ENCODE assay signal across 19 cellular contexts in the genomic region with DNA sequence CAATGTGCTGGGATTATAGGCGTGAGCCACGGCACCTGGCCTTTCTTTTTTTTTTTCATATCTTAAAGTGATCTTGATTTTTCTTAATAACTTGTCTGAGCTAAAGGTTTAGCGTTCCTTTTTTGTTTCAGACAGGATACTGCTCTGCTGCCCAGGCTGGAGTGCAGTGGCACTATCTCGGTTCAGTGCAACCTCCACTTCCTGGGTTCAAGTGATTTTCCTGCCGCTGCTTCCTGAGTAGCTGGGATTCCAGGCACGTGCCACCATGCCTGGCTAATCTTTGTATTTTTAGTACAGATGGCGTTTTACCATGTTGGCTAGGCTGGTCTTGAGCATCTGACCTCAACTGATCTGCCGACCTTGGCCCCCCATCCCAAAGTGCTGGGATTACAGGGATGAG. TPM values are rescaled to one million over a fixed set of nuclear protein-coding genes. Genes with fewer than 3 reads are reported as not detected.
DNase-seq lines count a peak whose midpoint lies in the region; ATAC-seq and TF ChIP-seq lines count a peak whose summit lies in the region.
"Had no signal": no experiment of that assay in that cellular context is flagged by ENCODE, and none has a peak within 500 bp of the region (broad histone marks: within the 10 kb centered on the region; RNA-seq: fewer than 3 reads in every experiment).

No MANE protein-coding gene starts in this region.

- no peak for ATAC-seq in activated naive CD8-positive, alpha-beta T cell treated with anti-CD3 and anti-CD28 coated beads, Interleukin-2, amount 10 ng/mL, durations not matched to agents 7 days and 5 days (ENCODE audit: low read depth)
- no peak for ATAC-seq in activated naive CD8-positive, alpha-beta T cell treated with anti-CD3 and anti-CD28 coated beads, Interleukin-2, amount 50 U/mL, for 24 hours
- no peak for ATAC-seq in naive thymus-derived CD8-positive, alpha-beta T cell

- CTCF ChIA-PET in OCI-LY7 (lab: Charles Lee; ENCODE audit: unreplicated experiment), result no interaction called here

- intact Hi-C loops in OCI-LY7 (cut with micrococcal nuclease; ENCODE audit: unreplicated experiment), result no loop called here

- H3K4me2 ChIP-seq in BLaER1 treated with 17β-estradiol and CSF1 and Interleukin-3, amounts not matched to agents 10 nM and 100 nM, result peak overlapping the region; percentile 81 to 98 (median 95)
- no peak overlapping the region for H3K4me2 ChIP-seq in OCI-LY7 (ENCODE audit: low read length)

- no peaks in the 10 kb centered on the region for H3K27me3 ChIP-seq in BLaER1 treated with 17β-estradiol and CSF1 and Interleukin-3, amounts not matched to agents 10 nM and 100 nM

- peaks cover 34% of the 10 kb centered on the region for H3K4me1 Mint-ChIP-seq in activated naive CD8-positive, alpha-beta T cell treated with anti-CD3 and anti-CD28 coated beads, Interleukin-2, amount 10 ng/mL, durations not matched to agents 7 days and 5 days
- peaks cover 33% of the 10 kb centered on the region for H3K4me1 Mint-ChIP-seq in activated naive CD8-positive, alpha-beta T cell treated with anti-CD3 and anti-CD28 coated beads, Interleukin-2, amount 50 U/mL, for 24 hours
- H3K4me1 Mint-ChIP-seq in naive thymus-derived CD8-positive, alpha-beta T cell, result peaks cover 18 to 58% (median 48%) of the 10 kb centered on the region in 4 donors

- H2AFZ ChIP-seq in OCI-LY7 (ENCODE audit: low read length), result no peak overlapping the region

- no peaks in the 10 kb centered on the region for H3K36me3 Mint-ChIP-seq in activated naive CD8-positive, alpha-beta T cell treated with anti-CD3 and anti-CD28 coated beads, Interleukin-2, amount 10 ng/mL, durations not matched to agents 7 days and 5 days
- H3K36me3 Mint-ChIP-seq in activated naive CD8-positive, alpha-beta T cell treated with anti-CD3 and anti-CD28 coated beads, Interleukin-2, amount 50 U/mL, for 24 hours (ENCODE audit: low read depth), result peaks cover 7% of the 10 kb centered on the region
- H3K36me3 Mint-ChIP-seq in naive thymus-derived CD8-positive, alpha-beta T cell, result peaks cover 0 to 30% (median 0%) of the 10 kb centered on the region in 3 donors

- POLR2A ChIA-PET in activated naive CD8-positive, alpha-beta T cell treated with anti-CD3 and anti-CD28 coated beads, Interleukin-2, amount 10 ng/mL, durations not matched to agents 7 days and 5 days (lab: Charles Lee), result interaction anchor here (1.3 kb wide), 1 partner anchor 209 kb away, joined by 5 read pairs; a partner anchor contains a TSS
- POLR2A ChIA-PET in naive thymus-derived CD8-positive, alpha-beta T cell (lab: Charles Lee), result interaction anchor here (0.9 kb wide), 1 partner anchor 16 kb away, joined by 3 read pairs; no protein-coding TSS in a partner anchor
- POLR2A ChIA-PET in OCI-LY7 (lab: Charles Lee), result no interaction called here

- H3K4me1 ChIP-seq in BLaER1 treated with 17β-estradiol and CSF1 and Interleukin-3, amounts not matched to agents 10 nM and 100 nM, result peaks cover 44 to 60% (median 50%) of the 10 kb centered on the region in 10 experiments
- H3K4me1 ChIP-seq in OCI-LY7 (ENCODE audit: insufficient read depth, low read length, poor library complexity, severe bottlenecking), result peaks cover 23% of the 10 kb centered on the region

- peak overlapping the region in 5 of 11 experiments; percentile 2 to 44 (median 27); a peak in 7 of 22 replicates for H3K9ac ChIP-seq in BLaER1 treated with 17β-estradiol and CSF1 and Interleukin-3, amounts not matched to agents 10 nM and 100 nM

- no peaks in the 10 kb centered on the region for H3K79me2 ChIP-seq in OCI-LY7 (ENCODE audit: insufficient read depth, low read depth, low read length)

- TF ChIP-seq CTCF in OCI-LY7 (conservative IDR thresholded peaks at IDR 0.05; ENCODE audit: low read length), result no peak

- no peak overlapping the region for H3K4me3 Mint-ChIP-seq in activated naive CD8-positive, alpha-beta T cell treated with anti-CD3 and anti-CD28 coated beads, Interleukin-2, amount 10 ng/mL, durations not matched to agents 7 days and 5 days
- H3K4me3 Mint-ChIP-seq in activated naive CD8-positive, alpha-beta T cell treated with anti-CD3 and anti-CD28 coated beads, Interleukin-2, amount 50 U/mL, for 24 hours, result no peak overlapping the region
- H3K4me3 Mint-ChIP-seq in naive thymus-derived CD8-positive, alpha-beta T cell, result no peak overlapping the region
- H3K4me3 Mint-ChIP-seq: CD4-positive, alpha-beta memory T cell; HFFc6 had no signal

- H3K9me3 ChIP-seq in BLaER1 treated with 17β-estradiol and CSF1 and Interleukin-3, amounts not matched to agents 10 nM and 100 nM (replicated peaks in 1 of 11), result no peaks in the 10 kb centered on the region
- no peaks in the 10 kb centered on the region for H3K9me3 ChIP-seq in OCI-LY7 (ENCODE audit: low read length)

- H3K4me3 ChIP-seq in BLaER1 treated with 17β-estradiol and CSF1 and Interleukin-3, amounts not matched to agents 10 nM and 100 nM, result peak overlapping the region in 3 of 10 experiments; percentile 2 to 27 (median 18); a peak in 3 of 20 replicates
- H3K4me3 ChIP-seq in OCI-LY7 (ENCODE audit: low read depth, low read length, poor library complexity, severe bottlenecking), result no peak overlapping the region

- H3K27me3 Mint-ChIP-seq in activated naive CD8-positive, alpha-beta T cell treated with anti-CD3 and anti-CD28 coated beads, Interleukin-2, amount 10 ng/mL, durations not matched to agents 7 days and 5 days, result no peaks in the 10 kb centered on the region
- no peaks in the 10 kb centered on the region for H3K27me3 Mint-ChIP-seq in activated naive CD8-positive, alpha-beta T cell treated with anti-CD3 and anti-CD28 coated beads, Interleukin-2, amount 50 U/mL, for 24 hours
- H3K27me3 Mint-ChIP-seq in naive thymus-derived CD8-positive, alpha-beta T cell, result no peaks in the 10 kb centered on the region
- H3K27me3 Mint-ChIP-seq: CD4-positive, alpha-beta memory T cell had no signal

- peaks cover 16 to 41% (median 20%) of the 10 kb centered on the region in 11 experiments for H3K36me3 ChIP-seq in BLaER1 treated with 17β-estradiol and CSF1 and Interleukin-3, amounts not matched to agents 10 nM and 100 nM
- H3K36me3 ChIP-seq in OCI-LY7 (ENCODE audit: insufficient read depth, low read length), result no peaks in the 10 kb centered on the region

- no peaks in the 10 kb centered on the region for H3K9me3 Mint-ChIP-seq in activated naive CD8-positive, alpha-beta T cell treated with anti-CD3 and anti-CD28 coated beads, Interleukin-2, amount 10 ng/mL, durations not matched to agents 7 days and 5 days
- H3K9me3 Mint-ChIP-seq in activated naive CD8-positive, alpha-beta T cell treated with anti-CD3 and anti-CD28 coated beads, Interleukin-2, amount 50 U/mL, for 24 hours, result no peaks in the 10 kb centered on the region
- no peaks in the 10 kb centered on the region for H3K9me3 Mint-ChIP-seq in naive thymus-derived CD8-positive, alpha-beta T cell
- H3K9me3 Mint-ChIP-seq: CD4-positive, alpha-beta memory T cell; HFFc6 had no signal

- no TSS peak for BruUV-seq in OCI-LY7 (replicated peaks; lab: Mats Ljungman, UMichigan)

- DNase-seq in activated naive CD8-positive, alpha-beta T cell treated with anti-CD3 and anti-CD28 coated beads, Interleukin-2, amount 10 ng/mL, durations not matched to agents 7 days and 5 days, result no peak
- no peak for DNase-seq in activated naive CD8-positive, alpha-beta T cell treated with anti-CD3 and anti-CD28 coated beads, Interleukin-2, amount 50 U/mL, for 24 hours
- DNase-seq in dermis microvascular lymphatic vessel endothelial cell (ENCODE audit: low read depth in 2 of 2) (peak; percentile 46 to 62), NCI-H345 treated with DMSO at 0.1 percent for 48 hours (lab: John Stamatoyannopoulos, UW; ENCODE audit: unreplicated experiment) (no peak), OCI-LY7 (ENCODE audit: low spot score) (no peak), NCI-H187 treated with DMSO at 0.1 percent for 48 hours (lab: John Stamatoyannopoulos, UW) (no peak)
- DNase-seq in naive thymus-derived CD8-positive, alpha-beta T cell, result no peak
- DNase-seq: CD4-positive, alpha-beta memory T cell; DMS79; HFFc6; KBM-7; NCI-H1436; NCI-H2029 treated with DMSO at 0.1 percent for 48 hours; NCI-H2171 treated with DMSO at 0.1 percent for 48 hours; NCI-H82 had no signal

- H3K27ac Mint-ChIP-seq in activated naive CD8-positive, alpha-beta T cell treated with anti-CD3 and anti-CD28 coated beads, Interleukin-2, amount 10 ng/mL, durations not matched to agents 7 days and 5 days, result peak overlapping the region; percentile 9
- no peak overlapping the region for H3K27ac Mint-ChIP-seq in activated naive CD8-positive, alpha-beta T cell treated with anti-CD3 and anti-CD28 coated beads, Interleukin-2, amount 50 U/mL, for 24 hours
- H3K27ac Mint-ChIP-seq in naive thymus-derived CD8-positive, alpha-beta T cell, result peak overlapping the region in 6 of 10 donors; percentile 20 to 84 (median 74)
- H3K27ac Mint-ChIP-seq: HFFc6 had no signal

- H3K27ac ChIP-seq in BLaER1 treated with 17β-estradiol and CSF1 and Interleukin-3, amounts not matched to agents 10 nM and 100 nM, result peak overlapping the region in 6 of 11 experiments; percentile 1 to 48 (median 25); a peak in 4 of 22 replicates
- H3K27ac ChIP-seq in OCI-LY7 (ENCODE audit: low read depth, low read length, poor library complexity, severe bottlenecking), result no peak overlapping the region

- H3K9me2 ChIP-seq in OCI-LY7 (ENCODE audit: insufficient read depth, low read length), result no peaks in the 10 kb centered on the region

- peaks cover 0 to 27% (median 7%) of the 10 kb centered on the region in 11 experiments; a peak in 8 of 22 replicates for H4K20me1 ChIP-seq in BLaER1 treated with 17β-estradiol and CSF1 and Interleukin-3, amounts not matched to agents 10 nM and 100 nM
- H4K20me1 ChIP-seq in OCI-LY7 (ENCODE audit: insufficient read depth, low read length), result no peaks in the 10 kb centered on the region

RNA-seq across cellular contexts. Expression of gene RUSF1, which starts 4.0 kb away (rescaled TPM):
- 10 to 100 TPM; 53.9 to 60.2 TPM for total RNA-seq in activated naive CD8-positive, alpha-beta T cell treated with anti-CD3 and anti-CD28 coated beads, Interleukin-2, amount 10 ng/mL, durations not matched to agents 7 days and 5 days
- total RNA-seq in dermis microvascular lymphatic vessel endothelial cell (18.4 and 31.0 TPM in 2 replicates), OCI-LY7 (2022) (40.4 TPM in 2 replicates)
- 100 to 1,000 TPM; 108 to 110 TPM for total RNA-seq in naive thymus-derived CD8-positive, alpha-beta T cell
- 10 to 100 TPM; 15.3 to 28.6 (median 22.3) TPM for polyA plus RNA-seq in naive thymus-derived CD8-positive, alpha-beta T cell
- 24.0 and 28.6 TPM in 2 replicates for total RNA-seq in OCI-LY7 (2014; rRNA removed; shearing (Covaris generic))

RNA-seq across cellular contexts. Expression of gene SLC5A2, which starts 21.2 kb away (rescaled TPM):
- 1 to 10 TPM in 1 of 2 experiments, under 1 TPM in 1; 0.53 to 1.0 TPM for total RNA-seq in activated naive CD8-positive, alpha-beta T cell treated with anti-CD3 and anti-CD28 coated beads, Interleukin-2, amount 10 ng/mL, durations not matched to agents 7 days and 5 days
- not detected in 2 replicates for total RNA-seq in dermis microvascular lymphatic vessel endothelial cell
- 1 to 10 TPM; 3.5 to 4.7 TPM for total RNA-seq in naive thymus-derived CD8-positive, alpha-beta T cell
- polyA plus RNA-seq in naive thymus-derived CD8-positive, alpha-beta T cell, result 1 to 10 TPM; 2.3 to 2.5 (median 2.5) TPM
- total RNA-seq in OCI-LY7 (2014; rRNA removed; shearing (Covaris generic)), result not detected in 2 replicates
- not detected in 2 replicates for total RNA-seq in OCI-LY7 (2022)
- total RNA-seq: A673, NCI-H460 had no signal

RNA-seq across cellular contexts. Expression of gene AHSP, which starts 23.5 kb away (rescaled TPM):
- not detected for total RNA-seq in activated naive CD8-positive, alpha-beta T cell treated with anti-CD3 and anti-CD28 coated beads, Interleukin-2, amount 10 ng/mL, durations not matched to agents 7 days and 5 days
- total RNA-seq in dermis microvascular lymphatic vessel endothelial cell (not detected in 2 replicates), OCI-LY7 (2022) (not detected in 2 replicates)
- total RNA-seq in naive thymus-derived CD8-positive, alpha-beta T cell, result not detected
- not detected for polyA plus RNA-seq in naive thymus-derived CD8-positive, alpha-beta T cell
- not detected in 2 replicates for total RNA-seq in OCI-LY7 (2014; rRNA removed; shearing (Covaris generic))
- total RNA-seq: A673; CD4-positive, alpha-beta memory T cell; HFFc6; M059J; NCI-H460 had no signal
- polyA plus RNA-seq: CD4-positive, alpha-beta memory T cell had no signal

RNA-seq across cellular contexts. Expression of gene TGFB1I1, which starts 32.2 kb away (rescaled TPM):
- 1 to 10 TPM; 1.4 to 1.5 TPM for total RNA-seq in activated naive CD8-positive, alpha-beta T cell treated with anti-CD3 and anti-CD28 coated beads, Interleukin-2, amount 10 ng/mL, durations not matched to agents 7 days and 5 days
- total RNA-seq in dermis microvascular lymphatic vessel endothelial cell (26.2 and 40.7 TPM in 2 replicates), OCI-LY7 (2022) (0.38 TPM in 1 of 2 replicates, not detected in the other)
- total RNA-seq in naive thymus-derived CD8-positive, alpha-beta T cell, result under 1 TPM; 0.58 to 0.68 TPM
- polyA plus RNA-seq in naive thymus-derived CD8-positive, alpha-beta T cell, result under 1 TPM; 0.08 to 0.22 (median 0.20) TPM
- 0.05 and 0.73 TPM in 2 replicates for total RNA-seq in OCI-LY7 (2014; rRNA removed; shearing (Covaris generic))

RNA-seq across cellular contexts. Expression of gene ARMC5, which starts 44.9 kb away (rescaled TPM):
- 10 to 100 TPM; 12.9 to 13.6 TPM for total RNA-seq in activated naive CD8-positive, alpha-beta T cell treated with anti-CD3 and anti-CD28 coated beads, Interleukin-2, amount 10 ng/mL, durations not matched to agents 7 days and 5 days
- 12.1 and 16.3 TPM in 2 replicates for total RNA-seq in dermis microvascular lymphatic vessel endothelial cell
- 10 to 100 TPM; 11.1 to 12.0 TPM for total RNA-seq in naive thymus-derived CD8-positive, alpha-beta T cell
- 1 to 10 TPM; 6.2 to 9.8 (median 8.0) TPM for polyA plus RNA-seq in naive thymus-derived CD8-positive, alpha-beta T cell
- 6.4 and 7.0 TPM in 2 replicates for total RNA-seq in OCI-LY7 (2014; rRNA removed; shearing (Covaris generic))
- 7.8 and 8.8 TPM in 2 replicates for total RNA-seq in OCI-LY7 (2022)

Comparison
In these comparisons a context has a peak if more than half of its experiments do, and no peak if none do; other contexts are left out.
1. DNase-seq: peak in dermis microvascular lymphatic vessel endothelial cell (2 of 2); none in activated naive CD8-positive, alpha-beta T cell treated with anti-CD3 and anti-CD28 coated beads, Interleukin-2, amount 10 ng/mL, durations not matched to agents 7 days and 5 days (single experiment), activated naive CD8-positive, alpha-beta T cell treated with anti-CD3 and anti-CD28 coated beads, Interleukin-2, amount 50 U/mL, for 24 hours (single experiment), naive thymus-derived CD8-positive, alpha-beta T cell (0 of 10), NCI-H345 treated with DMSO at 0.1 percent for 48 hours (single experiment), OCI-LY7 (single experiment) and NCI-H187 treated with DMSO at 0.1 percent for 48 hours (single experiment).